In genomic region chr2:95332036-95332435, GRCh38 we compare ENCODE assay signal across 1 cellular context.
TF ChIP-seq lines count a peak whose summit lies in the region.

No MANE protein-coding gene starts in this region.

TF ChIP-seq in H1, 55 proteins besides CTCF, POLR2A, EP300 and RAD21:
- TF ChIP-seq POU5F1 (IDR thresholded peaks at IDR 0.05; ENCODE audit: low read depth, low read length) (no peak), NRF1 (IDR thresholded peaks at IDR 0.05; ENCODE audit: low read depth, low read length) (no peak), MAFK (IDR thresholded peaks at IDR 0.05; ENCODE audit: low read depth, low read length) (no peak), ATF3 (IDR thresholded peaks at IDR 0.05; ENCODE audit: insufficient read depth, low read depth, low read length) (no peak), TCF12 (IDR thresholded peaks at IDR 0.05; ENCODE audit: low read depth, low read length) (no peak), SP2 (IDR thresholded peaks at IDR 0.05; ENCODE audit: low read length) (no peak), GABPA (IDR thresholded peaks at IDR 0.05; ENCODE audit: borderline replicate concordance, insufficient read depth, low read length) (no peak), SIRT6 (IDR thresholded peaks at IDR 0.05; ENCODE audit: low read length) (no peak)
